In genomic region chr14:93736378-93737014, GRCh38 we compare ENCODE assay signal across 1 cellular context.
A peak's percentile ranks its signal among the peaks of the same experiment; 100 is the strongest.
TF ChIP-seq lines count a peak whose summit lies in the region.

No MANE protein-coding gene starts in this region.

TF ChIP-seq in HepG2, 621 proteins besides CTCF, POLR2A, EP300 and RAD21 (continued from another document):
- TF ChIP-seq MTA1 (CRISPR knock-in tag; IDR thresholded peaks at IDR 0.05; ENCODE audit: borderline replicate concordance) (no peak), MXI1 (IDR thresholded peaks at IDR 0.05; ENCODE audit: borderline replicate concordance, low read depth, low read length) (no peak), SATB2 (CRISPR knock-in tag; IDR thresholded peaks at IDR 0.05) (no peak), BORCS8-MEF2B (CRISPR knock-in tag; IDR thresholded peaks at IDR 0.05) (no peak), ZNF747 (CRISPR knock-in tag; IDR thresholded peaks at IDR 0.05; ENCODE audit: borderline replicate concordance) (no peak), SRSF4 (IDR thresholded peaks at IDR 0.05; ENCODE audit: low read depth, low read length, poor library complexity, severe bottlenecking) (no peak), NR2C2 (CRISPR knock-in tag; IDR thresholded peaks at IDR 0.05; ENCODE audit: borderline replicate concordance) (no peak), SMC3 (IDR thresholded peaks at IDR 0.05; ENCODE audit: low read length) (peak; percentile 36; the same call in 1 of the 2 replicates), CENPX (CRISPR knock-in tag; IDR thresholded peaks at IDR 0.05) (no peak)
